In the genomic region with DNA sequence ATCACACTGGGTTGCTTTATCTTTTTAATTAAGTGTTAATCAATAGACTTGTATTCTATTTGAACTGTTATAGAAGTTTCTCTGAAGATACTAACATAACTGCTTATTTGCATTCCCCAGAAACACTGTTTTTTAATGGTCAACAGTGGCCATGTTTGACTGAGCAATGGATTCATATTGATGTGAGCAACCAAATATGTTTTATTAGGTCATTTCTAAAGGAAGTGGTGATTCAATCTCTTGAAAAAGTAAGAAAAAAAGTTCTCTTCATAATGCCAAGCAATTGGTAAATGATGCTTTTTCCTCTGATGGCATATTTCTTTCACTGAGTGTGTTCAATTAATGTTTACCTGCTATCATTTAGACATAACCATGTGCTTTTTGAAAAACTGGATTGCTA, we compare ENCODE assay signal across 1 cellular context.
TF ChIP-seq lines count a peak whose summit lies in the region.

No MANE protein-coding gene starts in this region.

TF ChIP-seq in SK-N-SH treated with all-trans-retinoic acid at 6 μM for 48 hours, 23 proteins besides CTCF, POLR2A, EP300 and RAD21 (continued from another document):
- TF ChIP-seq, protein P1, sequence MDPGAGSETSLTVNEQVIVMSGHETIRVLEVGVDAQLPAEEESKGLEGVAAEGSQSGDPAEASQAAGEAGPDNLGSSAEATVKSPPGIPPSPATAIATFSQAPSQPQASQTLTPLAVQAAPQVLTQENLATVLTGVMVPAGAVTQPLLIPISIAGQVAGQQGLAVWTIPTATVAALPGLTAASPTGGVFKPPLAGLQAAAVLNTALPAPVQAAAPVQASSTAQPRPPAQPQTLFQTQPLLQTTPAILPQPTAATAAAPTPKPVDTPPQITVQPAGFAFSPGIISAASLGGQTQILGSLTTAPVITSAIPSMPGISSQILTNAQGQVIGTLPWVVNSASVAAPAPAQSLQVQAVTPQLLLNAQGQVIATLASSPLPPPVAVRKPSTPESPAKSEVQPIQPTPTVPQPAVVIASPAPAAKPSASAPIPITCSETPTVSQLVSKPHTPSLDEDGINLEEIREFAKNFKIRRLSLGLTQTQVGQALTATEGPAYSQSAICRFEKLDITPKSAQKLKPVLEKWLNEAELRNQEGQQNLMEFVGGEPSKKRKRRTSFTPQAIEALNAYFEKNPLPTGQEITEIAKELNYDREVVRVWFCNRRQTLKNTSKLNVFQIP (CRISPR knock-in tag; IDR thresholded peaks at IDR 0.05; ENCODE audit: borderline replicate concordance, low read depth) = no peak
- TF ChIP-seq TCF4 (CRISPR knock-in tag; IDR thresholded peaks at IDR 0.05; ENCODE audit: borderline replicate concordance) (no peak), GLIS3 (CRISPR knock-in tag; IDR thresholded peaks at IDR 0.05) (no peak), ZFP3 (CRISPR knock-in tag; IDR thresholded peaks at IDR 0.05) (no peak), ZNF8 (CRISPR knock-in tag; IDR thresholded peaks at IDR 0.05) (no peak), CSDC2 (CRISPR knock-in tag; IDR thresholded peaks at IDR 0.05) (no peak), ESRRG (CRISPR knock-in tag; IDR thresholded peaks at IDR 0.05) (no peak), ZNF565 (CRISPR knock-in tag; conservative IDR thresholded peaks at IDR 0.05; ENCODE audit: low read depth) (no peak)
- TF ChIP-seq, protein P2, sequence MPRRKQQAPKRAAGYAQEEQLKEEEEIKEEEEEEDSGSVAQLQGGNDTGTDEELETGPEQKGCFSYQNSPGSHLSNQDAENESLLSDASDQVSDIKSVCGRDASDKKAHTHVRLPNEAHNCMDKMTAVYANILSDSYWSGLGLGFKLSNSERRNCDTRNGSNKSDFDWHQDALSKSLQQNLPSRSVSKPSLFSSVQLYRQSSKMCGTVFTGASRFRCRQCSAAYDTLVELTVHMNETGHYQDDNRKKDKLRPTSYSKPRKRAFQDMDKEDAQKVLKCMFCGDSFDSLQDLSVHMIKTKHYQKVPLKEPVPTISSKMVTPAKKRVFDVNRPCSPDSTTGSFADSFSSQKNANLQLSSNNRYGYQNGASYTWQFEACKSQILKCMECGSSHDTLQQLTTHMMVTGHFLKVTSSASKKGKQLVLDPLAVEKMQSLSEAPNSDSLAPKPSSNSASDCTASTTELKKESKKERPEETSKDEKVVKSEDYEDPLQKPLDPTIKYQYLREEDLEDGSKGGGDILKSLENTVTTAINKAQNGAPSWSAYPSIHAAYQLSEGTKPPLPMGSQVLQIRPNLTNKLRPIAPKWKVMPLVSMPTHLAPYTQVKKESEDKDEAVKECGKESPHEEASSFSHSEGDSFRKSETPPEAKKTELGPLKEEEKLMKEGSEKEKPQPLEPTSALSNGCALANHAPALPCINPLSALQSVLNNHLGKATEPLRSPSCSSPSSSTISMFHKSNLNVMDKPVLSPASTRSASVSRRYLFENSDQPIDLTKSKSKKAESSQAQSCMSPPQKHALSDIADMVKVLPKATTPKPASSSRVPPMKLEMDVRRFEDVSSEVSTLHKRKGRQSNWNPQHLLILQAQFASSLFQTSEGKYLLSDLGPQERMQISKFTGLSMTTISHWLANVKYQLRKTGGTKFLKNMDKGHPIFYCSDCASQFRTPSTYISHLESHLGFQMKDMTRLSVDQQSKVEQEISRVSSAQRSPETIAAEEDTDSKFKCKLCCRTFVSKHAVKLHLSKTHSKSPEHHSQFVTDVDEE (CRISPR knock-in tag; IDR thresholded peaks at IDR 0.05) = no peak
- TF ChIP-seq, protein P3, sequence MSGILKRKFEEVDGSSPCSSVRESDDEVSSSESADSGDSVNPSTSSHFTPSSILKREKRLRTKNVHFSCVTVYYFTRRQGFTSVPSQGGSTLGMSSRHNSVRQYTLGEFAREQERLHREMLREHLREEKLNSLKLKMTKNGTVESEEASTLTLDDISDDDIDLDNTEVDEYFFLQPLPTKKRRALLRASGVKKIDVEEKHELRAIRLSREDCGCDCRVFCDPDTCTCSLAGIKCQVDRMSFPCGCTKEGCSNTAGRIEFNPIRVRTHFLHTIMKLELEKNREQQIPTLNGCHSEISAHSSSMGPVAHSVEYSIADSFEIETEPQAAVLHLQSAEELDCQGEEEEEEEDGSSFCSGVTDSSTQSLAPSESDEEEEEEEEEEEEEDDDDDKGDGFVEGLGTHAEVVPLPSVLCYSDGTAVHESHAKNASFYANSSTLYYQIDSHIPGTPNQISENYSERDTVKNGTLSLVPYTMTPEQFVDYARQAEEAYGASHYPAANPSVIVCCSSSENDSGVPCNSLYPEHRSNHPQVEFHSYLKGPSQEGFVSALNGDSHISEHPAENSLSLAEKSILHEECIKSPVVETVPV (CRISPR knock-in tag; IDR thresholded peaks at IDR 0.05) = no peak
